Comparison of ENCODE assay signal across 1 cellular context in genomic region chr5:181159286-181160143, GRCh38.
TF ChIP-seq lines count a peak whose summit lies in the region.

No MANE protein-coding gene starts in this region.

TF ChIP-seq in HepG2, 621 proteins besides CTCF, POLR2A, EP300 and RAD21 (continued from another document and continues in another):
- 0 out of 2 replicates have a peak, but pooled peaks have one; percentile 21 for TF ChIP-seq MED1 (CRISPR knock-in tag; IDR thresholded peaks at IDR 0.05)
- no peak for TF ChIP-seq JUN (CRISPR knock-in tag; IDR thresholded peaks at IDR 0.05)
- peak; percentile 36; the same call in 1 of the 2 replicates for TF ChIP-seq SAP130 (CRISPR knock-in tag; IDR thresholded peaks at IDR 0.05; ENCODE audit: low read depth)
- no peak for TF ChIP-seq ZNF678 (CRISPR knock-in tag; IDR thresholded peaks at IDR 0.05)
- TF ChIP-seq, protein P1, sequence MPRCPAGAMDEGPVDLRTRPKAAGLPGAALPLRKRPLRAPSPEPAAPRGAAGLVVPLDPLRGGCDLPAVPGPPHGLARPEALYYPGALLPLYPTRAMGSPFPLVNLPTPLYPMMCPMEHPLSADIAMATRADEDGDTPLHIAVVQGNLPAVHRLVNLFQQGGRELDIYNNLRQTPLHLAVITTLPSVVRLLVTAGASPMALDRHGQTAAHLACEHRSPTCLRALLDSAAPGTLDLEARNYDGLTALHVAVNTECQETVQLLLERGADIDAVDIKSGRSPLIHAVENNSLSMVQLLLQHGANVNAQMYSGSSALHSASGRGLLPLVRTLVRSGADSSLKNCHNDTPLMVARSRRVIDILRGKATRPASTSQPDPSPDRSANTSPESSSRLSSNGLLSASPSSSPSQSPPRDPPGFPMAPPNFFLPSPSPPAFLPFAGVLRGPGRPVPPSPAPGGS (CRISPR knock-in tag; IDR thresholded peaks at IDR 0.05), result 0 out of 2 replicates have a peak, but pooled peaks have one; percentile 26
- TF ChIP-seq DMAP1 (CRISPR knock-in tag; IDR thresholded peaks at IDR 0.05), result no peak
- 0 out of 2 replicates have a peak, but pooled peaks have one; percentile 21 for TF ChIP-seq FOXP4 (CRISPR knock-in tag; IDR thresholded peaks at IDR 0.05)
- TF ChIP-seq RNF2 (conservative IDR thresholded peaks at IDR 0.05; ENCODE audit: low read depth), result no peak
- TF ChIP-seq, protein P2, sequence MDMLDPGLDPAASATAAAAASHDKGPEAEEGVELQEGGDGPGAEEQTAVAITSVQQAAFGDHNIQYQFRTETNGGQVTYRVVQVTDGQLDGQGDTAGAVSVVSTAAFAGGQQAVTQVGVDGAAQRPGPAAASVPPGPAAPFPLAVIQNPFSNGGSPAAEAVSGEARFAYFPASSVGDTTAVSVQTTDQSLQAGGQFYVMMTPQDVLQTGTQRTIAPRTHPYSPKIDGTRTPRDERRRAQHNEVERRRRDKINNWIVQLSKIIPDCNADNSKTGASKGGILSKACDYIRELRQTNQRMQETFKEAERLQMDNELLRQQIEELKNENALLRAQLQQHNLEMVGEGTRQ (IDR thresholded peaks at IDR 0.05; ENCODE audit: low read depth, low read length), result no peak
- TF ChIP-seq, protein P2 (CRISPR knock-in tag; IDR thresholded peaks at IDR 0.05; ENCODE audit: borderline replicate concordance), result no peak
- TF ChIP-seq THYN1 (CRISPR knock-in tag; IDR thresholded peaks at IDR 0.05; ENCODE audit: borderline replicate concordance, low read depth), result no peak
- TF ChIP-seq ZNF850 (CRISPR knock-in tag; conservative IDR thresholded peaks at IDR 0.05), result no peak
- no peak for TF ChIP-seq SRSF9 (IDR thresholded peaks at IDR 0.05; ENCODE audit: borderline replicate concordance, insufficient read depth, low read depth, low read length, poor library complexity, severe bottlenecking)
- no peak for TF ChIP-seq ZNF709 (CRISPR knock-in tag; IDR thresholded peaks at IDR 0.05)
- no peak for TF ChIP-seq ZBTB7B (CRISPR knock-in tag; IDR thresholded peaks at IDR 0.05)
- TF ChIP-seq KDM2A (CRISPR knock-in tag; IDR thresholded peaks at IDR 0.05; ENCODE audit: borderline replicate concordance, low read depth), result 0 out of 2 replicates have a peak, but pooled peaks have one; percentile 34
- TF ChIP-seq RBFOX2 (IDR thresholded peaks at IDR 0.05; ENCODE audit: low read depth, low read length), result no peak
- TF ChIP-seq, protein P3, sequence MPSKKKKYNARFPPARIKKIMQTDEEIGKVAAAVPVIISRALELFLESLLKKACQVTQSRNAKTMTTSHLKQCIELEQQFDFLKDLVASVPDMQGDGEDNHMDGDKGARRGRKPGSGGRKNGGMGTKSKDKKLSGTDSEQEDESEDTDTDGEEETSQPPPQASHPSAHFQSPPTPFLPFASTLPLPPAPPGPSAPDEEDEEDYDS (CRISPR knock-in tag; IDR thresholded peaks at IDR 0.05), result 0 out of 2 replicates have a peak, but pooled peaks have one; percentile 16
- TF ChIP-seq, protein P4, sequence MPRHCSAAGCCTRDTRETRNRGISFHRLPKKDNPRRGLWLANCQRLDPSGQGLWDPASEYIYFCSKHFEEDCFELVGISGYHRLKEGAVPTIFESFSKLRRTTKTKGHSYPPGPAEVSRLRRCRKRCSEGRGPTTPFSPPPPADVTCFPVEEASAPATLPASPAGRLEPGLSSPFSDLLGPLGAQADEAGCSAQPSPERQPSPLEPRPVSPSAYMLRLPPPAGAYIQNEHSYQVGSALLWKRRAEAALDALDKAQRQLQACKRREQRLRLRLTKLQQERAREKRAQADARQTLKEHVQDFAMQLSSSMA (CRISPR knock-in tag; IDR thresholded peaks at IDR 0.05), result no peak
- TF ChIP-seq, protein P5, sequence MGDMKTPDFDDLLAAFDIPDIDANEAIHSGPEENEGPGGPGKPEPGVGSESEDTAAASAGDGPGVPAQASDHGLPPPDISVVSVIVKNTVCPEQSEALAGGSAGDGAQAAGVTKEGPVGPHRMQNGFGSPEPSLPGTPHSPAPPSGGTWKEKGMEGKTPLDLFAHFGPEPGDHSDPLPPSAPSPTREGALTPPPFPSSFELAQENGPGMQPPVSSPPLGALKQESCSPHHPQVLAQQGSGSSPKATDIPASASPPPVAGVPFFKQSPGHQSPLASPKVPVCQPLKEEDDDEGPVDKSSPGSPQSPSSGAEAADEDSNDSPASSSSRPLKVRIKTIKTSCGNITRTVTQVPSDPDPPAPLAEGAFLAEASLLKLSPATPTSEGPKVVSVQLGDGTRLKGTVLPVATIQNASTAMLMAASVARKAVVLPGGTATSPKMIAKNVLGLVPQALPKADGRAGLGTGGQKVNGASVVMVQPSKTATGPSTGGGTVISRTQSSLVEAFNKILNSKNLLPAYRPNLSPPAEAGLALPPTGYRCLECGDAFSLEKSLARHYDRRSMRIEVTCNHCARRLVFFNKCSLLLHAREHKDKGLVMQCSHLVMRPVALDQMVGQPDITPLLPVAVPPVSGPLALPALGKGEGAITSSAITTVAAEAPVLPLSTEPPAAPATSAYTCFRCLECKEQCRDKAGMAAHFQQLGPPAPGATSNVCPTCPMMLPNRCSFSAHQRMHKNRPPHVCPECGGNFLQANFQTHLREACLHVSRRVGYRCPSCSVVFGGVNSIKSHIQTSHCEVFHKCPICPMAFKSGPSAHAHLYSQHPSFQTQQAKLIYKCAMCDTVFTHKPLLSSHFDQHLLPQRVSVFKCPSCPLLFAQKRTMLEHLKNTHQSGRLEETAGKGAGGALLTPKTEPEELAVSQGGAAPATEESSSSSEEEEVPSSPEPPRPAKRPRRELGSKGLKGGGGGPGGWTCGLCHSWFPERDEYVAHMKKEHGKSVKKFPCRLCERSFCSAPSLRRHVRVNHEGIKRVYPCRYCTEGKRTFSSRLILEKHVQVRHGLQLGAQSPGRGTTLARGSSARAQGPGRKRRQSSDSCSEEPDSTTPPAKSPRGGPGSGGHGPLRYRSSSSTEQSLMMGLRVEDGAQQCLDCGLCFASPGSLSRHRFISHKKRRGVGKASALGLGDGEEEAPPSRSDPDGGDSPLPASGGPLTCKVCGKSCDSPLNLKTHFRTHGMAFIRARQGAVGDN (CRISPR knock-in tag; IDR thresholded peaks at IDR 0.05), result 0 out of 2 replicates have a peak, but pooled peaks have one; percentile 30
- TF ChIP-seq GATA4 (IDR thresholded peaks at IDR 0.05; ENCODE audit: borderline replicate concordance, low read depth), result no peak
- TF ChIP-seq PATZ1 (CRISPR knock-in tag; IDR thresholded peaks at IDR 0.05), result peak; percentile 31; the same call in 1 of the 2 replicates
- 0 out of 2 replicates have a peak, but pooled peaks have one; percentile 11 for TF ChIP-seq ZSCAN31 (CRISPR knock-in tag; IDR thresholded peaks at IDR 0.05; ENCODE audit: low read depth)
- no peak for TF ChIP-seq RAD51 (IDR thresholded peaks at IDR 0.05; ENCODE audit: borderline replicate concordance)
- TF ChIP-seq ZNF382 (CRISPR knock-in tag; IDR thresholded peaks at IDR 0.05; ENCODE audit: borderline replicate concordance), result no peak
- no peak for TF ChIP-seq ZNF263 (CRISPR knock-in tag; IDR thresholded peaks at IDR 0.05)
- no peak for TF ChIP-seq TCF7L2 (IDR thresholded peaks at IDR 0.05; ENCODE audit: low read depth, low read length)
- TF ChIP-seq ELF3 (CRISPR knock-in tag; IDR thresholded peaks at IDR 0.05), result peak; percentile 42; the same call in 1 of the 2 replicates
- 0 out of 2 replicates have a peak, but pooled peaks have one; percentile 26 for TF ChIP-seq HOXA3 (CRISPR knock-in tag; IDR thresholded peaks at IDR 0.05)
- no peak for TF ChIP-seq ZNF558 (CRISPR knock-in tag; IDR thresholded peaks at IDR 0.05; ENCODE audit: borderline replicate concordance)
- TF ChIP-seq ZNF17 (CRISPR knock-in tag; IDR thresholded peaks at IDR 0.05), result no peak
- TF ChIP-seq STAG1 (CRISPR knock-in tag; IDR thresholded peaks at IDR 0.05), result peak; percentile 91
- TF ChIP-seq ZNF230 (CRISPR knock-in tag; IDR thresholded peaks at IDR 0.05), result no peak
- TF ChIP-seq NFE2L1 (CRISPR knock-in tag; IDR thresholded peaks at IDR 0.05; ENCODE audit: borderline replicate concordance), result no peak
- 0 out of 2 replicates have a peak, but pooled peaks have one; percentile 38 for TF ChIP-seq GATAD1 (CRISPR knock-in tag; IDR thresholded peaks at IDR 0.05)
- TF ChIP-seq FOXA1 (IDR thresholded peaks at IDR 0.05), result no peak
- no peak for TF ChIP-seq FOXA1 (CRISPR knock-in tag; IDR thresholded peaks at IDR 0.05)
- no peak for TF ChIP-seq CEBPB (IDR thresholded peaks at IDR 0.05; ENCODE audit: borderline replicate concordance, low read depth, low read length)
- TF ChIP-seq ZNF891 (CRISPR knock-in tag; IDR thresholded peaks at IDR 0.05), result no peak
- no peak for TF ChIP-seq SMYD3 (CRISPR knock-in tag; IDR thresholded peaks at IDR 0.05)
- TF ChIP-seq TFDP1 (CRISPR knock-in tag; IDR thresholded peaks at IDR 0.05; ENCODE audit: borderline replicate concordance), result no peak
- TF ChIP-seq ZSCAN12 (CRISPR knock-in tag; IDR thresholded peaks at IDR 0.05), result no peak
- TF ChIP-seq ETV5 (CRISPR knock-in tag; IDR thresholded peaks at IDR 0.05; ENCODE audit: borderline replicate concordance), result no peak
- no peak for TF ChIP-seq KDM5A (IDR thresholded peaks at IDR 0.05; ENCODE audit: borderline replicate concordance, low read length)
- TF ChIP-seq, protein P6, sequence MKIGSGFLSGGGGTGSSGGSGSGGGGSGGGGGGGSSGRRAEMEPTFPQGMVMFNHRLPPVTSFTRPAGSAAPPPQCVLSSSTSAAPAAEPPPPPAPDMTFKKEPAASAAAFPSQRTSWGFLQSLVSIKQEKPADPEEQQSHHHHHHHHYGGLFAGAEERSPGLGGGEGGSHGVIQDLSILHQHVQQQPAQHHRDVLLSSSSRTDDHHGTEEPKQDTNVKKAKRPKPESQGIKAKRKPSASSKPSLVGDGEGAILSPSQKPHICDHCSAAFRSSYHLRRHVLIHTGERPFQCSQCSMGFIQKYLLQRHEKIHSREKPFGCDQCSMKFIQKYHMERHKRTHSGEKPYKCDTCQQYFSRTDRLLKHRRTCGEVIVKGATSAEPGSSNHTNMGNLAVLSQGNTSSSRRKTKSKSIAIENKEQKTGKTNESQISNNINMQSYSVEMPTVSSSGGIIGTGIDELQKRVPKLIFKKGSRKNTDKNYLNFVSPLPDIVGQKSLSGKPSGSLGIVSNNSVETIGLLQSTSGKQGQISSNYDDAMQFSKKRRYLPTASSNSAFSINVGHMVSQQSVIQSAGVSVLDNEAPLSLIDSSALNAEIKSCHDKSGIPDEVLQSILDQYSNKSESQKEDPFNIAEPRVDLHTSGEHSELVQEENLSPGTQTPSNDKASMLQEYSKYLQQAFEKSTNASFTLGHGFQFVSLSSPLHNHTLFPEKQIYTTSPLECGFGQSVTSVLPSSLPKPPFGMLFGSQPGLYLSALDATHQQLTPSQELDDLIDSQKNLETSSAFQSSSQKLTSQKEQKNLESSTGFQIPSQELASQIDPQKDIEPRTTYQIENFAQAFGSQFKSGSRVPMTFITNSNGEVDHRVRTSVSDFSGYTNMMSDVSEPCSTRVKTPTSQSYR (CRISPR knock-in tag; IDR thresholded peaks at IDR 0.05; ENCODE audit: borderline replicate concordance), result no peak
- TF ChIP-seq ZNF788 (CRISPR knock-in tag; IDR thresholded peaks at IDR 0.05; ENCODE audit: borderline replicate concordance), result 0 out of 2 replicates have a peak, but pooled peaks have one; percentile 16
- 0 out of 2 replicates have a peak, but pooled peaks have one; percentile 24 for TF ChIP-seq ISL2 (CRISPR knock-in tag; IDR thresholded peaks at IDR 0.05)
